Comparison of ENCODE assay signal across 24 cellular contexts in genomic region chr3:109944836-109945235, GRCh38.
"Had no signal": no experiment of that assay in that cellular context is flagged by ENCODE, and none has a peak within 500 bp of the region (broad histone marks: within the 10 kb centered on the region; RNA-seq: fewer than 3 reads in every experiment).

No MANE protein-coding gene starts in this region.

- H3K27ac ChIP-seq: VCaP had no signal

- H3K4me3 ChIP-seq: K562 had no signal

- DNase-seq: activated CD4-positive, alpha-beta memory T cell treated with anti-CD3 and anti-CD28 coated beads for 36 hours; activated CD4-positive, alpha-beta T cell treated with anti-CD3 and anti-CD28 coated beads, Interleukin-2, amount 10 ng/mL, durations not matched to agents 7 days and 5 days; activated CD4-positive, CD25-positive, alpha-beta regulatory T cell; activated CD8-positive, alpha-beta memory T cell treated with anti-CD3 and anti-CD28 coated beads for 24 hours; activated gamma-delta T cell; activated naive CD4-positive, alpha-beta T cell treated with anti-CD3 and anti-CD28 coated beads for 36 hours; activated T-cell treated with anti-CD3 and anti-CD28 coated beads, Interleukin-2, amount 50 U/mL, for 4 hours; amygdala; Karpas-422; MM.1S; NCI-H1048; NCI-H146; NCI-H187 treated with DMSO at 0.1 percent for 48 hours; NCI-H2081 treated with DMSO at 0.1 percent for 48 hours; NCI-H446; NCI-H524 treated with DMSO at 0.1 percent for 48 hours; NCI-H774; NK-92 treated with Interleukin-12 subunit alpha and Interleukin-12 subunit beta, amount 100 ng/mL, for 24 hours; OCI-M1; SHP77; T-helper 17 cell; T-helper 9 cell had no signal
